ENCODE assay signal across 19 cellular contexts in the genomic region with DNA sequence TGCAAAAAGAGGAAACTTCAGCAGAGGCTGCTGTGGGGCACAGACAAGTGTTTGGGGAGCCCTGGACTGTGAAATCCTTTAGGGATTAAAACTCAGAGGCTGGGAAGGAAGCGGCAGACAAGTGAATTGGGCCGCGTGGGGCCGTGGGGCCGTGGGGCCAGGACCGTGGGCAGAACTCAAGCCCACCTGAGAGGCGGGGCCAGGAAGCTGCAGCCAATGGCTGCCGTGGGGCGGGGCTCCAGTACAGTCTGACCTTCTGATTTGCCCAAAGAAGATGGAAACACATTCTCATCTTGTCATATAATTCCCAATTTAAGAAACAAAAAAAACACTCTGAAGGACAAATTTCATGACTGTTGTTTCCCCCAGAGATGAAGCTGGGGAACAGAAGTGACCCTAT. TPM values are rescaled to one million over a fixed set of nuclear protein-coding genes. Genes with fewer than 3 reads are reported as not detected.
DNase-seq lines count a peak whose midpoint lies in the region; ATAC-seq and TF ChIP-seq lines count a peak whose summit lies in the region.
"Had no signal": no experiment of that assay in that cellular context is flagged by ENCODE, and none has a peak within 500 bp of the region (broad histone marks: within the 10 kb centered on the region; RNA-seq: fewer than 3 reads in every experiment).

No MANE protein-coding gene starts in this region.

- intact Hi-C loops in HCT116 (cut with micrococcal nuclease): loop anchor here (10.0 kb wide), 1 partner anchor 578 kb away; no protein-coding TSS in a partner anchor

- H3K36me3 Mint-ChIP-seq in activated CD4-positive, alpha-beta T cell treated with anti-CD3 and anti-CD28 coated beads, Interleukin-2, amount 10 ng/mL, durations not matched to agents 7 days and 5 days (ENCODE audit: low read depth): no peaks in the 10 kb centered on the region
- H3K36me3 Mint-ChIP-seq: IgD-negative memory B cell had no signal

- H3K27me3 Mint-ChIP-seq in stimulated activated naive CD8-positive, alpha-beta T cell treated with anti-CD3 and anti-CD28 coated beads, Interleukin-15, amount 100 ng/mL, for 72 hours: peaks cover 7% of the 10 kb centered on the region
- H3K27me3 Mint-ChIP-seq in activated CD4-positive, alpha-beta T cell treated with anti-CD3 and anti-CD28 coated beads, Interleukin-2, amount 10 ng/mL, durations not matched to agents 7 days and 5 days: peaks cover 2% of the 10 kb centered on the region

- H3K4me1 Mint-ChIP-seq in stimulated activated naive CD8-positive, alpha-beta T cell treated with anti-CD3 and anti-CD28 coated beads, Interleukin-15, amount 100 ng/mL, for 72 hours: peaks cover 20% of the 10 kb centered on the region
- H3K4me1 Mint-ChIP-seq in activated CD4-positive, alpha-beta T cell treated with anti-CD3 and anti-CD28 coated beads, Interleukin-2, amount 10 ng/mL, durations not matched to agents 7 days and 5 days: peaks cover 11% of the 10 kb centered on the region

- no peaks in the 10 kb centered on the region for H3K9me3 Mint-ChIP-seq in stimulated activated naive CD8-positive, alpha-beta T cell treated with anti-CD3 and anti-CD28 coated beads, Interleukin-15, amount 100 ng/mL, for 72 hours
- no peaks in the 10 kb centered on the region for H3K9me3 Mint-ChIP-seq in activated CD4-positive, alpha-beta T cell treated with anti-CD3 and anti-CD28 coated beads, Interleukin-2, amount 10 ng/mL, durations not matched to agents 7 days and 5 days
- H3K9me3 Mint-ChIP-seq: IgD-negative memory B cell had no signal

- DNase-seq in HCT116 (ENCODE audit: low read depth, low spot score): no peak
- peak; percentile 55 for DNase-seq in osteoblast (ENCODE audit: insufficient read length, low spot score, missing footprints)
- no peak for DNase-seq in stimulated activated naive CD8-positive, alpha-beta T cell treated with anti-CD3 and anti-CD28 coated beads, Interleukin-15, amount 100 ng/mL, for 72 hours
- DNase-seq in activated CD4-positive, alpha-beta T cell treated with anti-CD3 and anti-CD28 coated beads, Interleukin-2, amount 10 ng/mL, durations not matched to agents 7 days and 5 days: no peak
- no peak for DNase-seq in NCI-H748 treated with DMSO at 0.1 percent for 48 hours (lab: John Stamatoyannopoulos, UW)
- DNase-seq in stimulated activated CD4-positive, alpha-beta T cell treated with anti-CD3 and anti-CD28 coated beads, Interleukin-4, amount 100 ng/mL, for 4 hours: no peak
- DNase-seq: Calu3, DMS79 treated with DMSO at 0.1 percent for 48 hours, NCI-H1092, NCI-H1417 treated with DMSO at 0.1 percent for 48 hours, NCI-H1694 treated with DMSO at 0.1 percent for 48 hours, NCI-H2081, NCI-H2227 treated with DMSO at 0.1 percent for 48 hours, NCI-H69 had no signal

- H3K79me2 ChIP-seq in HCT116 (ENCODE audit: insufficient read depth, low read length) (no peaks in the 10 kb centered on the region), osteoblast (ENCODE audit: insufficient read depth, low read length) (no peaks in the 10 kb centered on the region)

- H3K9ac ChIP-seq in HCT116 (ENCODE audit: low read length): no peak overlapping the region

- POLR2A ChIA-PET in HCT116 (lab: Charles Lee): no interaction called here
- POLR2A ChIA-PET in activated CD4-positive, alpha-beta T cell treated with anti-CD3 and anti-CD28 coated beads, Interleukin-2, amount 10 ng/mL, durations not matched to agents 7 days and 5 days (lab: Charles Lee): no interaction called here

- no peak for TF ChIP-seq POLR2A in HCT116 (IDR thresholded peaks at IDR 0.05; ENCODE audit: borderline replicate concordance, extremely low read depth, insufficient read depth, insufficient read length)

- no peak overlapping the region for H3K4me2 ChIP-seq in HCT116 (ENCODE audit: low read length)
- no peak overlapping the region for H3K4me2 ChIP-seq in osteoblast (ENCODE audit: insufficient read depth, low read length)

- no TSS peak for BruUV-seq in HCT116 (replicated peaks; lab: Mats Ljungman, UMichigan)

- H3K27me3 ChIP-seq in HCT116 (ENCODE audit: insufficient read depth, low read length) (no peaks in the 10 kb centered on the region), osteoblast (ENCODE audit: insufficient read depth, low read length) (no peaks in the 10 kb centered on the region)

- no peak overlapping the region for H3K4me3 Mint-ChIP-seq in stimulated activated naive CD8-positive, alpha-beta T cell treated with anti-CD3 and anti-CD28 coated beads, Interleukin-15, amount 100 ng/mL, for 72 hours
- no peak overlapping the region for H3K4me3 Mint-ChIP-seq in activated CD4-positive, alpha-beta T cell treated with anti-CD3 and anti-CD28 coated beads, Interleukin-2, amount 10 ng/mL, durations not matched to agents 7 days and 5 days
- H3K4me3 Mint-ChIP-seq: IgD-negative memory B cell had no signal

- no peak overlapping the region for H3K27ac ChIP-seq in HCT116 (ENCODE audit: low read depth, low read length)
- no peak overlapping the region for H3K27ac ChIP-seq in osteoblast (ENCODE audit: low read depth, low read length)

- no peak overlapping the region for H3K4me3 ChIP-seq in HCT116 (replicated peaks in 1 of 2; ENCODE audit: low read depth in 1 of 2, low read length in 2 of 2)
- H3K4me3 ChIP-seq in osteoblast (ENCODE audit: insufficient read depth, low read length): no peak overlapping the region

- CTCF ChIA-PET in HCT116 (lab: Charles Lee): no interaction called here
- CTCF ChIA-PET in activated CD4-positive, alpha-beta T cell treated with anti-CD3 and anti-CD28 coated beads, Interleukin-2, amount 10 ng/mL, durations not matched to agents 7 days and 5 days (lab: Charles Lee): no interaction called here

- RAD21 ChIA-PET in HCT116 (lab: Charles Lee; ENCODE audit: low non-redundant PET in 1 of 2, low total read pairs in 2 of 2, uncharacterized antibody in 2 of 2, unreplicated experiment in 2 of 2): no interaction called here

- H3K27ac Mint-ChIP-seq in stimulated activated naive CD8-positive, alpha-beta T cell treated with anti-CD3 and anti-CD28 coated beads, Interleukin-15, amount 100 ng/mL, for 72 hours: no peak overlapping the region
- no peak overlapping the region for H3K27ac Mint-ChIP-seq in activated CD4-positive, alpha-beta T cell treated with anti-CD3 and anti-CD28 coated beads, Interleukin-2, amount 10 ng/mL, durations not matched to agents 7 days and 5 days

- TF ChIP-seq CTCF in HCT116 (IDR thresholded peaks at IDR 0.05 in 2 of 3, conservative IDR thresholded peaks at IDR 0.05 in 1 of 3; ENCODE audit: borderline replicate concordance in 1 of 3, insufficient read depth in 1 of 3, low read depth in 2 of 3, low read length in 2 of 3) (no peak), osteoblast (IDR thresholded peaks at IDR 0.05; ENCODE audit: extremely low read depth, low read depth, low read length) (no peak)

- H3K9me3 ChIP-seq in HCT116 (ENCODE audit: control insufficient read depth in 1 of 2, insufficient read depth in 1 of 2, low read depth in 1 of 2, low read length in 2 of 2) (no peaks in the 10 kb centered on the region), osteoblast (ENCODE audit: low read depth, low read length) (no peaks in the 10 kb centered on the region)

- ATAC-seq in HCT116 (peak; percentile 59; the same call in 1 of the 2 replicates), SK-N-SH treated with all-trans-retinoic acid at 6 μM for 48 hours (peak; percentile 55; the same call in 2 of the 3 replicates)
- no peak for ATAC-seq in stimulated activated naive CD8-positive, alpha-beta T cell treated with anti-CD3 and anti-CD28 coated beads, Interleukin-15, amount 100 ng/mL, for 72 hours

- H4K20me1 ChIP-seq in HCT116 (ENCODE audit: insufficient read depth) (no peaks in the 10 kb centered on the region), osteoblast (ENCODE audit: insufficient read depth, low read length) (no peaks in the 10 kb centered on the region)

- H3K4me1 ChIP-seq in HCT116 (ENCODE audit: control insufficient read depth in 1 of 2, insufficient read depth in 2 of 2, low read length in 2 of 2) (no peaks in the 10 kb centered on the region), osteoblast (ENCODE audit: insufficient read depth, low read length) (peaks cover 14% of the 10 kb centered on the region)

- H3K36me3 ChIP-seq in HCT116 (ENCODE audit: control insufficient read depth in 1 of 2, insufficient read depth in 2 of 2, low read length in 2 of 2) (no peaks in the 10 kb centered on the region), osteoblast (ENCODE audit: insufficient read depth, low read length) (no peaks in the 10 kb centered on the region)

- H3K9me2 ChIP-seq in HCT116 (ENCODE audit: insufficient read depth): no peaks in the 10 kb centered on the region

- H2AFZ ChIP-seq in HCT116 (ENCODE audit: low read depth, low read length, poor library complexity, severe bottlenecking) (no peak overlapping the region), osteoblast (ENCODE audit: low read length) (no peak overlapping the region)

- TF ChIP-seq RAD21 in HCT116 (IDR thresholded peaks at IDR 0.05; ENCODE audit: low read depth): no peak

TF ChIP-seq in HCT116, 20 proteins besides CTCF, POLR2A, EP300 and RAD21:
- TF ChIP-seq JUND (IDR thresholded peaks at IDR 0.05) (no peak), MAX (IDR thresholded peaks at IDR 0.05) (no peak), POLR2AphosphoS5 (IDR thresholded peaks at IDR 0.05; ENCODE audit: low read depth, low read length) (no peak), TCF7L2 (IDR thresholded peaks at IDR 0.05; ENCODE audit: borderline replicate concordance, extremely low read depth, insufficient read depth, insufficient read length) (no peak), EZH2 (IDR thresholded peaks at IDR 0.05) (no peak)
TF ChIP-seq in HCT116: peak in this region for 0.

TF ChIP-seq in SK-N-SH treated with all-trans-retinoic acid at 6 μM for 48 hours, 23 proteins besides CTCF, POLR2A, EP300 and RAD21 (continues in another document):
- no peak for TF ChIP-seq ZFP3 (CRISPR knock-in tag; IDR thresholded peaks at IDR 0.05)
- no peak for TF ChIP-seq ZNF565 (CRISPR knock-in tag; conservative IDR thresholded peaks at IDR 0.05; ENCODE audit: low read depth)
- no peak for TF ChIP-seq ZC3H10 (CRISPR knock-in tag; IDR thresholded peaks at IDR 0.05)
- TF ChIP-seq CSRNP3 (CRISPR knock-in tag; IDR thresholded peaks at IDR 0.05): no peak
- no peak for TF ChIP-seq ESRRG (CRISPR knock-in tag; IDR thresholded peaks at IDR 0.05)

RNA-seq across cellular contexts. Expression of gene ANKRD60, which starts 55.4 kb away (rescaled TPM):
- total RNA-seq in HCT116 (2021; ENCODE audit: unreplicated experiment) (not detected), osteoblast (not detected in 2 replicates)
- not detected in 2 replicates for polyA plus RNA-seq in HCT116 (2012)
- not detected for total RNA-seq in activated CD4-positive, alpha-beta T cell treated with anti-CD3 and anti-CD28 coated beads, Interleukin-2, amount 10 ng/mL, durations not matched to agents 7 days and 5 days
- total RNA-seq: A673, Calu3, H4, NCI-H460 had no signal
- polyA plus RNA-seq: IgD-negative memory B cell had no signal
